ENCODE assay signal across 1 cellular context in genomic region chrX:153766098-153766817, GRCh38.
A peak's percentile ranks its signal among the peaks of the same experiment; 100 is the strongest.
TF ChIP-seq lines count a peak whose summit lies in the region.

No MANE protein-coding gene starts in this region.

TF ChIP-seq in K562, 482 proteins besides CTCF, POLR2A, EP300 and RAD21 (continued from another document and continues in another):
- TF ChIP-seq PATZ1 (CRISPR knock-in tag; IDR thresholded peaks at IDR 0.05; ENCODE audit: borderline replicate concordance) (no peak), SP1 (CRISPR knock-in tag; IDR thresholded peaks at IDR 0.05) (no peak), CLOCK (CRISPR knock-in tag; IDR thresholded peaks at IDR 0.05; ENCODE audit: borderline replicate concordance) (no peak), CHD2 (IDR thresholded peaks at IDR 0.05; ENCODE audit: low read depth, low read length) (no peak), DPF2 (IDR thresholded peaks at IDR 0.05) (peak; percentile 76), ZNF668 (CRISPR knock-in tag; IDR thresholded peaks at IDR 0.05) (no peak), ZSCAN32 (CRISPR knock-in tag; IDR thresholded peaks at IDR 0.05) (no peak), HDAC3 (IDR thresholded peaks at IDR 0.05; ENCODE audit: borderline replicate concordance, partially characterized antibody) (no peak), CXXC5 (CRISPR knock-in tag; IDR thresholded peaks at IDR 0.05) (peak; percentile 11; the same call in 1 of the 2 replicates), NFE2 (IDR thresholded peaks at IDR 0.05; ENCODE audit: low read depth) (no peak), MBD1 (CRISPR knock-in tag; IDR thresholded peaks at IDR 0.05) (no peak), USF2 (CRISPR knock-in tag; IDR thresholded peaks at IDR 0.05) (no peak), KHSRP (IDR thresholded peaks at IDR 0.05) (no peak), PKNOX1 (IDR thresholded peaks at IDR 0.05) (no peak), CGGBP1 (CRISPR knock-in tag; IDR thresholded peaks at IDR 0.05) (no peak), ETV5 (CRISPR knock-in tag; IDR thresholded peaks at IDR 0.05; ENCODE audit: low read depth) (no peak), CEBPG (CRISPR knock-in tag; IDR thresholded peaks at IDR 0.05) (no peak), CEBPG (tag; conservative IDR thresholded peaks at IDR 0.05 in 1 of 2, IDR thresholded peaks at IDR 0.05 in 1 of 2) (no peak), ZNF655 (CRISPR knock-in tag; IDR thresholded peaks at IDR 0.05) (no peak), ILK (tag; IDR thresholded peaks at IDR 0.05; ENCODE audit: borderline replicate concordance, low read depth) (no peak), SMC3 (conservative IDR thresholded peaks at IDR 0.05; ENCODE audit: insufficient read depth, low read depth, low read length) (no peak), ZNF583 (CRISPR knock-in tag; IDR thresholded peaks at IDR 0.05) (no peak), PYGO2 (tag; IDR thresholded peaks at IDR 0.05) (no peak), ZNF217 (CRISPR knock-in tag; IDR thresholded peaks at IDR 0.05) (no peak), ZMIZ1 (IDR thresholded peaks at IDR 0.05; ENCODE audit: low read depth in 2 of 2, low read length in 2 of 2) (no peak), CBX2 (IDR thresholded peaks at IDR 0.05; ENCODE audit: insufficient read depth, low read length, poor library complexity, severe bottlenecking) (no peak), ZBTB49 (CRISPR knock-in tag; IDR thresholded peaks at IDR 0.05; ENCODE audit: borderline replicate concordance) (no peak), NCOR1 (IDR thresholded peaks at IDR 0.05) (peak; percentile 22; the same call in 1 of the 2 replicates), MNT (conservative IDR thresholded peaks at IDR 0.05) (no peak), NONO (IDR thresholded peaks at IDR 0.05; ENCODE audit: low read depth in 2 of 2, low read length in 1 of 2) (no peak), SNRNP70 (optimal IDR thresholded peaks at IDR 0.05; ENCODE audit: low read depth, low read length) (no peak), WHSC1 (IDR thresholded peaks at IDR 0.05; ENCODE audit: low read length) (no peak), SRF (CRISPR knock-in tag; IDR thresholded peaks at IDR 0.05) (no peak), FOXJ3 (CRISPR knock-in tag; IDR thresholded peaks at IDR 0.05) (no peak), ZNF780A (CRISPR knock-in tag; IDR thresholded peaks at IDR 0.05) (no peak), ZBTB33 (CRISPR knock-in tag; IDR thresholded peaks at IDR 0.05) (no peak), ETS1 (conservative IDR thresholded peaks at IDR 0.05; ENCODE audit: control insufficient read depth, low read depth, low read length) (no peak; the same call in 1 of the 2 replicates), POLR2AphosphoS2 (IDR thresholded peaks at IDR 0.05; ENCODE audit: low read length) (no peak)
